ENCODE assay signal across 8 cellular contexts in genomic region chr2:8685697-8686358, GRCh38. TPM values are rescaled to one million over a fixed set of nuclear protein-coding genes. Genes with fewer than 3 reads are reported as not detected.
DNase-seq lines count a peak whose midpoint lies in the region; ATAC-seq and TF ChIP-seq lines count a peak whose summit lies in the region.

No MANE protein-coding gene starts in this region.

- H3K9me3 Mint-ChIP-seq in HFFc6, result peaks cover 10% of the 10 kb centered on the region
- H3K9me3 Mint-ChIP-seq in activated CD4-positive, alpha-beta T cell treated with anti-CD3 and anti-CD28 coated beads, Interleukin-2, amount 10 ng/mL, durations not matched to agents 24 days and 14 days, result no peaks in the 10 kb centered on the region
- H3K9me3 Mint-ChIP-seq in dendritic cell treated with granulocyte-macrophage colony-stimulating factor and Interleukin-4, amounts not matched to agents 40 ng/mL and 50 ng/mL, for 4 days, result no peaks in the 10 kb centered on the region

- peak; percentile 99 for TF ChIP-seq CTCF in HFFc6 (IDR thresholded peaks at IDR 0.05)
- TF ChIP-seq CTCF in lower leg skin (IDR thresholded peaks at IDR 0.05), result peak in 1 of 3 donors; percentile 51

- peak; percentile 50 for DNase-seq in GDM1 (lab: John Stamatoyannopoulos, UW)
- DNase-seq in HFFc6, result no peak
- DNase-seq in NCI-H2196 treated with DMSO at 0.1 percent for 48 hours (lab: John Stamatoyannopoulos, UW; ENCODE audit: unreplicated experiment), result peak; percentile 42
- peak; percentile 95 for DNase-seq in activated CD4-positive, alpha-beta T cell treated with anti-CD3 and anti-CD28 coated beads, Interleukin-2, amount 10 ng/mL, durations not matched to agents 24 days and 14 days
- DNase-seq in lower leg skin (ENCODE audit: low spot score in 2 of 2), result peak; percentile 36 to 95
- peak; percentile 82 for DNase-seq in stimulated activated CD4-positive, alpha-beta T cell treated with anti-CD3 and anti-CD28 coated beads, Interleukin-4, amount 100 ng/mL, for 1 hour

- WGBS in lower leg skin, 2 donors, result 0% methylated on average over 13 to 49 of the region's 50 CpGs

- H3K36me3 Mint-ChIP-seq in HFFc6 (ENCODE audit: low read depth), result peaks cover 20% of the 10 kb centered on the region
- peaks cover 29% of the 10 kb centered on the region for H3K36me3 Mint-ChIP-seq in activated CD4-positive, alpha-beta T cell treated with anti-CD3 and anti-CD28 coated beads, Interleukin-2, amount 10 ng/mL, durations not matched to agents 24 days and 14 days (ENCODE audit: low read depth)
- peaks cover 13% of the 10 kb centered on the region for H3K36me3 Mint-ChIP-seq in dendritic cell treated with granulocyte-macrophage colony-stimulating factor and Interleukin-4, amounts not matched to agents 40 ng/mL and 50 ng/mL, for 4 days (ENCODE audit: low read depth)

- TF ChIP-seq POLR2A in lower leg skin (IDR thresholded peaks at IDR 0.05), result no peak

- ATAC-seq in HG03025 (IDR thresholded peaks at IDR 0.05; ENCODE audit: low FRiP score, unreplicated experiment), result no peak

- H3K27ac Mint-ChIP-seq in HFFc6, result no peak overlapping the region
- H3K27ac Mint-ChIP-seq in activated CD4-positive, alpha-beta T cell treated with anti-CD3 and anti-CD28 coated beads, Interleukin-2, amount 10 ng/mL, durations not matched to agents 24 days and 14 days, result peak overlapping the region; percentile 63
- H3K27ac Mint-ChIP-seq in dendritic cell treated with granulocyte-macrophage colony-stimulating factor and Interleukin-4, amounts not matched to agents 40 ng/mL and 50 ng/mL, for 4 days, result no peak overlapping the region

- H3K4me3 Mint-ChIP-seq in HFFc6, result peak overlapping the region; percentile 37; the same call in 1 of the 2 replicates
- H3K4me3 Mint-ChIP-seq in activated CD4-positive, alpha-beta T cell treated with anti-CD3 and anti-CD28 coated beads, Interleukin-2, amount 10 ng/mL, durations not matched to agents 24 days and 14 days, result peak overlapping the region; percentile 61
- H3K4me3 Mint-ChIP-seq in dendritic cell treated with granulocyte-macrophage colony-stimulating factor and Interleukin-4, amounts not matched to agents 40 ng/mL and 50 ng/mL, for 4 days, result peak overlapping the region; percentile 85

- peak overlapping the region; percentile 50 for H3K4me3 ChIP-seq in lower leg skin (ENCODE audit: low read depth, poor library complexity, severe bottlenecking)

- H3K27me3 Mint-ChIP-seq in HFFc6 (ENCODE audit: insufficient read depth), result peaks cover 8% of the 10 kb centered on the region
- H3K27me3 Mint-ChIP-seq in activated CD4-positive, alpha-beta T cell treated with anti-CD3 and anti-CD28 coated beads, Interleukin-2, amount 10 ng/mL, durations not matched to agents 24 days and 14 days, result peaks cover 9% of the 10 kb centered on the region
- H3K27me3 Mint-ChIP-seq in dendritic cell treated with granulocyte-macrophage colony-stimulating factor and Interleukin-4, amounts not matched to agents 40 ng/mL and 50 ng/mL, for 4 days, result peaks cover 3% of the 10 kb centered on the region

- H3K4me1 Mint-ChIP-seq in HFFc6 (ENCODE audit: low read depth), result peaks cover 13% of the 10 kb centered on the region
- peaks cover 13% of the 10 kb centered on the region for H3K4me1 Mint-ChIP-seq in activated CD4-positive, alpha-beta T cell treated with anti-CD3 and anti-CD28 coated beads, Interleukin-2, amount 10 ng/mL, durations not matched to agents 24 days and 14 days
- H3K4me1 Mint-ChIP-seq in dendritic cell treated with granulocyte-macrophage colony-stimulating factor and Interleukin-4, amounts not matched to agents 40 ng/mL and 50 ng/mL, for 4 days (ENCODE audit: low read depth), result peaks cover 35% of the 10 kb centered on the region

- intact Hi-C loops in activated CD4-positive, alpha-beta T cell treated with anti-CD3 and anti-CD28 coated beads, Interleukin-2, amount 10 ng/mL, durations not matched to agents 24 days and 14 days (cut with micrococcal nuclease), result loop anchor here (1.0 to 10.0 kb wide), 8 partner anchors 205 to 1589 kb away; no protein-coding TSS in a partner anchor
- intact Hi-C loops in dendritic cell treated with granulocyte-macrophage colony-stimulating factor and Interleukin-4, amounts not matched to agents 40 ng/mL and 50 ng/mL, for 4 days (cut with micrococcal nuclease), result loop anchor here (2.0 to 10.0 kb wide), 6 partner anchors 161 to 1589 kb away; no protein-coding TSS in a partner anchor
- intact Hi-C loops in lower leg skin (cut with DNase I; ENCODE audit: low total_unique reads), result loop anchor here (5.0 to 10.0 kb wide), 2 partner anchors 141 to 1259 kb away; no protein-coding TSS in a partner anchor

RNA-seq across cellular contexts. Expression of gene ID2, which starts 4.0 kb away (rescaled TPM):
- 10 to 100 TPM; 81.3 to 97.1 (median 88.1) TPM for total RNA-seq in HFFc6 (2021; fragmentation: NEBNext Ultra II Directional; extraction: Animal tissue kit (Norgen Biotek cat#: 25700))
- 284 and 299 TPM in 2 replicates for total RNA-seq in activated CD4-positive, alpha-beta T cell treated with anti-CD3 and anti-CD28 coated beads, Interleukin-2, amount 10 ng/mL, durations not matched to agents 24 days and 14 days
- 100 to 1,000 TPM; 120 to 271 (median 209) TPM for total RNA-seq in lower leg skin
